30 cellular contexts compared by ENCODE assay signal in the genomic region with DNA sequence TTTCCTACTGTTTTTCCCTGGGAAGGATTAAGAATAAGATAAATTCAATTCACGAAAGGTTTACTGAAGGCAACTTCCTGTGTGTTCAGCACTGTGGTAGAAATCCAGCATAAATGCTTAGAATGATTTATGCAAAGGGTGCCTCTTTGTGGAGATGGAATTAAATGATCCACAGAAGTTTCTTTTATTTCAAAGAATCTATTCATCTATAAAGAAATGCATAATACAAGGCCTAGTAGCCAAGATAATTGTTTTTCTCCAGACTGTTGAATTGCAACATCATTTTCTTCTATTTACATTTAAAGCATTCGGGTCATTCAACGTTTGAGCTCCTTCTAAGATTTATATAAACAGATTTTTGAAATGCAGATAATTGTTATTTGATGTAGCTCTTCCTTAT.
"Had no signal": no experiment of that assay in that cellular context is flagged by ENCODE, and none has a peak within 500 bp of the region (broad histone marks: within the 10 kb centered on the region; RNA-seq: fewer than 3 reads in every experiment).

No MANE protein-coding gene starts in this region.

- H3K9me3 ChIP-seq: colonic mucosa, left lung, lower lobe of right lung, mucosa of descending colon, suprapubic skin, tibial artery, upper lobe of right lung had no signal

- H3K4me1 ChIP-seq: colonic mucosa, left lung, lower lobe of right lung, suprapubic skin, tibial artery, upper lobe of right lung had no signal

- H3K4me3 ChIP-seq: colonic mucosa, dorsolateral prefrontal cortex, left lung, lower lobe of right lung, mucosa of descending colon, skin epidermis, suprapubic skin, tibial artery, upper lobe of right lung had no signal

- H3K9me3 Mint-ChIP-seq: activated naive CD4-positive, alpha-beta T cell treated with anti-CD3 and anti-CD28 coated beads, Interleukin-2, amount 10 ng/mL, durations not matched to agents 7 days and 5 days; activated naive CD8-positive, alpha-beta T cell treated with anti-CD3 and anti-CD28 coated beads, Interleukin-2, amount 10 ng/mL, durations not matched to agents 7 days and 5 days; activated T-helper 1 cell treated with anti-CD3 and anti-CD28 coated beads, Interleukin-12 subunit alpha, Interleukin-12 subunit beta, Interleukin-2, Interleukin-4 antibody, amounts not matched to agents 30 ng/mL and 10 ng/mL and 1 ng/mL, durations not matched to agents 14 hours and 24 hours and 36 hours; central memory CD8-positive, alpha-beta T cell; natural killer cell treated with Interleukin-12 subunit alpha and Interleukin-12 subunit beta and Interleukin-15 and Interleukin-18, amount 100 ng/mL, for 72 hours; stimulated activated memory B cell treated with anti-CD40 and anti-IgM and Interleukin-4, amounts not matched to agents 10 μg/mL and 1 μg/mL and 100 μg/mL, for 72 hours; stimulated activated naive CD8-positive, alpha-beta T cell treated with anti-CD3 and anti-CD28 coated beads, Interleukin-15, amount 100 ng/mL, for 72 hours; T-helper 2 cell treated with Interferon-gamma antibody and Interleukin-4, amounts not matched to agents 5 μg/mL and 100 μg/mL, for 36 hours had no signal

- H3K36me3 ChIP-seq: colonic mucosa, left lung, lower lobe of right lung, suprapubic skin, tibial artery, upper lobe of right lung had no signal

- H3K36me3 Mint-ChIP-seq: activated naive CD4-positive, alpha-beta T cell treated with anti-CD3 and anti-CD28 coated beads, Interleukin-2, amount 10 ng/mL, durations not matched to agents 7 days and 5 days; activated naive CD8-positive, alpha-beta T cell treated with anti-CD3 and anti-CD28 coated beads, Interleukin-2, amount 10 ng/mL, durations not matched to agents 7 days and 5 days; natural killer cell treated with Interleukin-12 subunit alpha and Interleukin-12 subunit beta and Interleukin-15 and Interleukin-18, amount 100 ng/mL, for 72 hours; stimulated activated memory B cell treated with anti-CD40 and anti-IgM and Interleukin-4, amounts not matched to agents 10 μg/mL and 1 μg/mL and 100 μg/mL, for 72 hours had no signal

- DNase-seq: activated CD4-positive, alpha-beta T cell treated with anti-CD3 and anti-CD28 coated beads for 36 hours; activated CD4-positive, alpha-beta T cell treated with anti-CD3 and anti-CD28 coated beads, Interleukin-2, amount 50 U/mL, for 4 hours; activated CD4-positive, CD25-positive, alpha-beta regulatory T cell; activated CD8-positive, alpha-beta memory T cell treated with anti-CD3 and anti-CD28 coated beads for 24 hours; activated gamma-delta T cell; activated naive CD4-positive, alpha-beta T cell treated with anti-CD3 and anti-CD28 coated beads, Interleukin-2, amount 10 ng/mL, durations not matched to agents 7 days and 5 days; activated naive CD8-positive, alpha-beta T cell treated with anti-CD3 and anti-CD28 coated beads, Interleukin-2, amount 10 ng/mL, durations not matched to agents 7 days and 5 days; activated T-cell treated with anti-CD3 and anti-CD28 coated beads, Interleukin-2, amount 50 U/mL, for 1 hour; amygdala; colonic mucosa; dorsolateral prefrontal cortex; effector memory CD4-positive, alpha-beta T cell; foreskin melanocyte; left lung; lower lobe of right lung; mesendoderm; mucosa of descending colon; stimulated activated CD4-positive, alpha-beta T cell treated with anti-CD3 and anti-CD28 coated beads, Interleukin-4, amount 100 ng/mL, for 4 hours; stimulated activated CD8-positive, alpha-beta memory T cell treated with anti-CD3 and anti-CD28 coated beads, Interleukin-4, amount 100 ng/mL, for 48 hours; stimulated activated naive CD8-positive, alpha-beta T cell treated with anti-CD3 and anti-CD28 coated beads, Interleukin-15, amount 100 ng/mL, for 72 hours; T-helper 1 cell; tibial artery; upper lobe of right lung had no signal

- H3K4me3 Mint-ChIP-seq: activated CD4-positive, alpha-beta T cell treated with anti-CD3 and anti-CD28 coated beads for 36 hours; activated naive CD4-positive, alpha-beta T cell treated with anti-CD3 and anti-CD28 coated beads, Interleukin-2, amount 10 ng/mL, durations not matched to agents 7 days and 5 days; activated naive CD8-positive, alpha-beta T cell treated with anti-CD3 and anti-CD28 coated beads, Interleukin-2, amount 10 ng/mL, durations not matched to agents 7 days and 5 days; activated T-helper 1 cell treated with anti-CD3 and anti-CD28 coated beads, Interleukin-12 subunit alpha, Interleukin-12 subunit beta, Interleukin-2, Interleukin-4 antibody, amounts not matched to agents 30 ng/mL and 10 ng/mL and 1 ng/mL, durations not matched to agents 14 hours and 24 hours and 36 hours; central memory CD8-positive, alpha-beta T cell; natural killer cell treated with Interleukin-12 subunit alpha and Interleukin-12 subunit beta and Interleukin-15 and Interleukin-18, amount 100 ng/mL, for 72 hours; stimulated activated memory B cell treated with anti-CD40 and anti-IgM and Interleukin-4, amounts not matched to agents 10 μg/mL and 1 μg/mL and 100 μg/mL, for 72 hours; stimulated activated naive CD8-positive, alpha-beta T cell treated with anti-CD3 and anti-CD28 coated beads, Interleukin-15, amount 100 ng/mL, for 72 hours; T-helper 2 cell treated with Interferon-gamma antibody and Interleukin-4, amounts not matched to agents 5 μg/mL and 100 μg/mL, for 36 hours had no signal

- H3K4me1 Mint-ChIP-seq: activated CD4-positive, alpha-beta T cell treated with anti-CD3 and anti-CD28 coated beads for 36 hours; activated naive CD4-positive, alpha-beta T cell treated with anti-CD3 and anti-CD28 coated beads, Interleukin-2, amount 10 ng/mL, durations not matched to agents 7 days and 5 days; activated naive CD8-positive, alpha-beta T cell treated with anti-CD3 and anti-CD28 coated beads, Interleukin-2, amount 10 ng/mL, durations not matched to agents 7 days and 5 days; central memory CD8-positive, alpha-beta T cell; stimulated activated memory B cell treated with anti-CD40 and anti-IgM and Interleukin-4, amounts not matched to agents 10 μg/mL and 1 μg/mL and 100 μg/mL, for 72 hours; stimulated activated naive CD8-positive, alpha-beta T cell treated with anti-CD3 and anti-CD28 coated beads, Interleukin-15, amount 100 ng/mL, for 72 hours had no signal

- H3K27ac ChIP-seq: colonic mucosa, dorsolateral prefrontal cortex, left lung, lower lobe of right lung, skin epidermis, suprapubic skin, tibial artery, upper lobe of right lung had no signal

- H3K27ac Mint-ChIP-seq: activated CD4-positive, alpha-beta T cell treated with anti-CD3 and anti-CD28 coated beads for 36 hours; activated naive CD4-positive, alpha-beta T cell treated with anti-CD3 and anti-CD28 coated beads, Interleukin-2, amount 10 ng/mL, durations not matched to agents 7 days and 5 days; activated naive CD8-positive, alpha-beta T cell treated with anti-CD3 and anti-CD28 coated beads, Interleukin-2, amount 10 ng/mL, durations not matched to agents 7 days and 5 days; activated T-helper 1 cell treated with anti-CD3 and anti-CD28 coated beads, Interleukin-12 subunit alpha, Interleukin-12 subunit beta, Interleukin-2, Interleukin-4 antibody, amounts not matched to agents 30 ng/mL and 10 ng/mL and 1 ng/mL, durations not matched to agents 14 hours and 24 hours and 36 hours; natural killer cell treated with Interleukin-12 subunit alpha and Interleukin-12 subunit beta and Interleukin-15 and Interleukin-18, amount 100 ng/mL, for 72 hours; stimulated activated memory B cell treated with anti-CD40 and anti-IgM and Interleukin-4, amounts not matched to agents 10 μg/mL and 1 μg/mL and 100 μg/mL, for 72 hours; T-helper 2 cell treated with Interferon-gamma antibody and Interleukin-4, amounts not matched to agents 5 μg/mL and 100 μg/mL, for 36 hours had no signal

- H3K27me3 ChIP-seq: colonic mucosa, dorsolateral prefrontal cortex, suprapubic skin, tibial artery had no signal
